10 cellular contexts compared by ENCODE assay signal in genomic region chr3:67048067-67048715, GRCh38. TPM values are rescaled to one million over a fixed set of nuclear protein-coding genes. Genes with fewer than 3 reads are reported as not detected.
DNase-seq lines count a peak whose midpoint lies in the region; ATAC-seq, FAIRE-seq and TF ChIP-seq lines count a peak whose summit lies in the region.
"Had no signal": no experiment of that assay in that cellular context is flagged by ENCODE, and none has a peak within 500 bp of the region (broad histone marks: within the 10 kb centered on the region; RNA-seq: fewer than 3 reads in every experiment).

No MANE protein-coding gene starts in this region.

- H3K9me3 ChIP-seq in GM12878 (replicated peaks; ENCODE audit: control insufficient read depth, insufficient read depth, low read length) (no peaks in the 10 kb centered on the region; the same call in 1 of the 3 replicates), tibial artery (no peaks in the 10 kb centered on the region)

- intact Hi-C loops in GM12878 (cut with micrococcal nuclease; ENCODE audit: unreplicated experiment) (loop anchor here (1.0 to 5.0 kb wide), 2 partner anchors 48 to 64 kb away; no protein-coding TSS in a partner anchor), Right ventricle myocardium inferior (cut with DNase I) (no loop called here), tibial artery (cut with DNase I; ENCODE audit: low total_unique reads) (no loop called here)

- no peak overlapping the region; the same call in 1 of the 2 replicates for H3K9ac ChIP-seq in GM12878 (ENCODE audit: control insufficient read depth, insufficient read depth, low read length)

- H3K4me1 Mint-ChIP-seq in HFFc6 (ENCODE audit: low read depth) = peaks cover 15% of the 10 kb centered on the region; the same call in 1 of the 2 replicates
- H3K4me1 Mint-ChIP-seq: activated naive CD4-positive, alpha-beta T cell treated with anti-CD3 and anti-CD28 coated beads, Interleukin-2, amount 10 ng/mL, durations not matched to agents 7 days and 5 days had no signal

- ATAC-seq in GM18867 (IDR thresholded peaks at IDR 0.05; ENCODE audit: unreplicated experiment) (peak; percentile 95), GM21825 (IDR thresholded peaks at IDR 0.05; ENCODE audit: unreplicated experiment) (peak; percentile 94), HG03520 (IDR thresholded peaks at IDR 0.05; ENCODE audit: unreplicated experiment) (peak; percentile 94), GM12878 (peak; percentile 94), Right ventricle myocardium inferior (no peak)

- H3K27ac ChIP-seq in GM12878 (ENCODE audit: control insufficient read depth, insufficient read depth) (peak overlapping the region; percentile 54), tibial artery (no peak overlapping the region)

- DNase-seq in GM12878 (ENCODE audit: low read depth, low spot score) (peak; percentile 47), Right ventricle myocardium inferior (ENCODE audit: missing footprints) (no peak), tibial artery (no peak), HFFc6 (no peak)
- DNase-seq in activated CD4-positive, alpha-beta T cell treated with anti-CD3 and anti-CD28 coated beads, Interleukin-2, amount 50 U/mL, for 4 hours = no peak
- DNase-seq: activated naive CD4-positive, alpha-beta T cell treated with anti-CD3 and anti-CD28 coated beads, Interleukin-2, amount 10 ng/mL, durations not matched to agents 7 days and 5 days; mesendoderm had no signal

- CTCF ChIA-PET in GM12878 (lab: Yijun Ruan, JAX) = interaction anchor here (0.7 to 4.6 kb wide), 12 partner anchors 11 to 80 kb away, joined by 3 to 47 read pairs (median 5); partner anchors contain the start of gene KBTBD8

- no peaks in the 10 kb centered on the region for H4K20me1 ChIP-seq in GM12878 (ENCODE audit: control insufficient read depth, insufficient read depth)

- POLR2A ChIA-PET in GM12878 (lab: Charles Lee) = interaction anchor here (0.5 to 2.8 kb wide), 8 partner anchors 31 to 619 kb away, joined by 3 to 8 read pairs (median 4); partner anchors contain the start of gene KBTBD8

- SMC1A ChIA-PET in GM12878 (lab: Charles Lee; ENCODE audit: uncharacterized antibody, unreplicated experiment) = interaction anchor here (0.8 to 5.3 kb wide), 19 partner anchors 7 to 637 kb away, joined by 3 to 36 read pairs (median 4); partner anchors contain the start of gene KBTBD8

- in situ Hi-C loops in GM12878 (cut with MboI) = no loop called here

- H3K27me3 Mint-ChIP-seq in HFFc6 (ENCODE audit: insufficient read depth) = peaks cover 2% of the 10 kb centered on the region; the same call in 1 of the 2 replicates
- H3K27me3 Mint-ChIP-seq: activated naive CD4-positive, alpha-beta T cell treated with anti-CD3 and anti-CD28 coated beads, Interleukin-2, amount 10 ng/mL, durations not matched to agents 7 days and 5 days had no signal

- no peak overlapping the region for H3K4me3 ChIP-seq in GM12878
- H3K4me3 ChIP-seq in tibial artery = no peak overlapping the region

- H3K9me3 Mint-ChIP-seq in HFFc6 = no peaks in the 10 kb centered on the region
- H3K9me3 Mint-ChIP-seq: activated naive CD4-positive, alpha-beta T cell treated with anti-CD3 and anti-CD28 coated beads, Interleukin-2, amount 10 ng/mL, durations not matched to agents 7 days and 5 days had no signal

- H3K4me1 ChIP-seq in GM12878 (ENCODE audit: control insufficient read depth, insufficient read depth, low read length) = peaks cover 24% of the 10 kb centered on the region
- peaks cover 0 to 13% (median 6%) of the 10 kb centered on the region in 4 donors for H3K4me1 ChIP-seq in tibial artery

- RAD21 ChIA-PET in GM12878 (lab: Charles Lee; ENCODE audit: unreplicated experiment) = interaction anchor here (1.1 to 5.2 kb wide), 10 partner anchors 24 to 66 kb away, joined by 3 to 47 read pairs (median 5); partner anchors contain the start of gene KBTBD8

- H2AFZ ChIP-seq in GM12878 (ENCODE audit: control insufficient read depth, low read depth, low read length) = peak overlapping the region; percentile 67

- H3K4me3 Mint-ChIP-seq in HFFc6 = no peak overlapping the region
- H3K4me3 Mint-ChIP-seq: activated naive CD4-positive, alpha-beta T cell treated with anti-CD3 and anti-CD28 coated beads, Interleukin-2, amount 10 ng/mL, durations not matched to agents 7 days and 5 days had no signal

- TF ChIP-seq EP300 in GM12878 (IDR thresholded peaks at IDR 0.05; ENCODE audit: borderline replicate concordance in 1 of 2, control insufficient read depth in 1 of 2, low read depth in 2 of 2, low read length in 2 of 2) = peak in 1 of 2 experiments; percentile 78; a peak in 3 of 4 replicates

- 39% methylated on average over 2 of the region's 2 CpGs for WGBS in GM12878 (ENCODE audit: insufficient coverage, insufficient replicate concordance, low lambda C conversion rate, missing lambda C conversion rate)

- H3K27me3 ChIP-seq in GM12878 (replicated peaks in 1 of 2; ENCODE audit: control insufficient read depth in 2 of 2, insufficient read depth in 2 of 2, low read length in 1 of 2) (no peaks in the 10 kb centered on the region), tibial artery (no peaks in the 10 kb centered on the region)

- TF ChIP-seq CTCF in GM12878 (IDR thresholded peaks at IDR 0.05 in 2 of 3, conservative IDR thresholded peaks at IDR 0.05 in 1 of 3; ENCODE audit: control insufficient read depth in 2 of 3, extremely low read depth in 1 of 3, insufficient read depth in 1 of 3, low read depth in 3 of 3, low read length in 3 of 3) = no peak
- TF ChIP-seq CTCF in tibial artery (IDR thresholded peaks at IDR 0.05) = no peak
- no peak for TF ChIP-seq CTCF in HFFc6 (IDR thresholded peaks at IDR 0.05)

- H3K36me3 ChIP-seq in GM12878 (ENCODE audit: control insufficient read depth in 2 of 2, insufficient read depth in 2 of 2, low read length in 1 of 2) (no peaks in the 10 kb centered on the region), tibial artery (no peaks in the 10 kb centered on the region)

- no peak for TF ChIP-seq RAD21 in GM12878 (IDR thresholded peaks at IDR 0.05; ENCODE audit: insufficient read depth, low read depth, low read length)

- no peaks in the 10 kb centered on the region for H3K36me3 Mint-ChIP-seq in HFFc6 (ENCODE audit: low read depth)
- H3K36me3 Mint-ChIP-seq: activated naive CD4-positive, alpha-beta T cell treated with anti-CD3 and anti-CD28 coated beads, Interleukin-2, amount 10 ng/mL, durations not matched to agents 7 days and 5 days had no signal

- BruUV-seq in GM12878 (replicated peaks; lab: Mats Ljungman, UMichigan) = no TSS peak

- peak; percentile 91 for FAIRE-seq in GM12878 (lab: Jason Lieb, UNC)

- H3K4me2 ChIP-seq in GM12878 (ENCODE audit: control insufficient read depth, insufficient read depth) = peak overlapping the region; percentile 69

- no peak overlapping the region for H3K27ac Mint-ChIP-seq in HFFc6
- H3K27ac Mint-ChIP-seq: activated naive CD4-positive, alpha-beta T cell treated with anti-CD3 and anti-CD28 coated beads, Interleukin-2, amount 10 ng/mL, durations not matched to agents 7 days and 5 days had no signal

- H3K79me2 ChIP-seq in GM12878 (ENCODE audit: control insufficient read depth, insufficient read depth, low read length) = no peaks in the 10 kb centered on the region

- no peak for TF ChIP-seq POLR2A in GM12878 (IDR thresholded peaks at IDR 0.05; ENCODE audit: low read depth, low read length)

TF ChIP-seq in GM12878, 131 proteins besides CTCF, POLR2A, EP300 and RAD21 (continues in another document):
- TF ChIP-seq JUNB (IDR thresholded peaks at IDR 0.05) (peak; percentile 42), SPI1 (IDR thresholded peaks at IDR 0.05; ENCODE audit: borderline replicate concordance, insufficient read depth, low read depth, low read length) (peak; percentile 94), POLR2AphosphoS2 (IDR thresholded peaks at IDR 0.05; ENCODE audit: low read depth, low read length) (no peak), ZNF24 (IDR thresholded peaks at IDR 0.05) (0 out of 2 replicates have a peak, but pooled peaks have one; percentile 17), ZNF217 (IDR thresholded peaks at IDR 0.05) (peak; percentile 89; the same call in 1 of the 2 replicates), SUZ12 (IDR thresholded peaks at IDR 0.05; ENCODE audit: unreplicated experiment) (no peak), GABPA (IDR thresholded peaks at IDR 0.05; ENCODE audit: low read depth) (no peak), BHLHE40 (IDR thresholded peaks at IDR 0.05; ENCODE audit: borderline replicate concordance in 1 of 2, low read depth in 2 of 2, low read length in 1 of 2) (peak; percentile 21 to 38; a peak in 1 of 4 replicates), ATF7 (IDR thresholded peaks at IDR 0.05; ENCODE audit: low read depth) (peak; percentile 61; the same call in 1 of the 2 replicates), FOXM1 (IDR thresholded peaks at IDR 0.05; ENCODE audit: low read depth, low read length) (peak; percentile 29; the same call in 1 of the 2 replicates), DPF2 (IDR thresholded peaks at IDR 0.05) (peak; percentile 92; the same call in 1 of the 2 replicates), CBX3 (IDR thresholded peaks at IDR 0.05; ENCODE audit: borderline replicate concordance, low read depth) (no peak), MTA2 (IDR thresholded peaks at IDR 0.05; ENCODE audit: low read depth) (peak; percentile 99), BACH1 (IDR thresholded peaks at IDR 0.05; ENCODE audit: borderline replicate concordance) (peak; percentile 80; the same call in 1 of the 2 replicates)

RNA-seq across cellular contexts. Expression of gene KBTBD8, which starts 50.1 kb away (rescaled TPM):
- total RNA-seq in GM12878 (2013; cell fraction: nucleolus; rRNA removed) = 9.7 and 10.0 TPM in 2 replicates
- total RNA-seq in GM12878 (2014; rRNA removed) = 33.2 and 38.5 TPM in 2 replicates
- 35.7 and 35.8 TPM in 2 replicates for total RNA-seq in GM12878 (2014; rRNA removed; fragmentation: Illumina TruSeq; extraction: Trizol)
- 27.6 and 28.8 TPM in 2 replicates for total RNA-seq in GM12878 (2021)
- polyA plus RNA-seq in GM12878 (2011; ENCODE audit: low read depth) = 16.2 TPM
- polyA plus RNA-seq in GM12878 (2011; rRNA removed) = 44.4 and 54.1 TPM in 2 replicates
- 13.8 and 16.4 TPM in 2 replicates for polyA plus RNA-seq in GM12878 (2011; cell fraction: cytosol; rRNA removed)
- polyA plus RNA-seq in GM12878 (2011; cell fraction: nucleus; rRNA removed) = 11.6 and 14.3 TPM in 2 replicates
- 10.7 and 19.6 TPM in 2 replicates for polyA plus RNA-seq in GM12878 (2012)
- 24.4 and 34.5 TPM in 2 replicates for polyA plus RNA-seq in GM12878 (2014; fragmentation: Illumina TruSeq; extraction: Trizol)
- 1 to 10 TPM; 8.5 to 9.2 TPM for polyA plus RNA-seq in GM12878 (2014; fragmentation: Nextera tagmentation; extraction: Ambion mirVana)
- polyA plus RNA-seq in GM12878 (2014; rRNA removed) = 13.6 and 14.3 TPM in 2 replicates
- 10 to 100 TPM; 11.9 to 13.5 TPM for polyA plus RNA-seq in GM12878 (2016; fragmentation: Nextera tagmentation; extraction: Ambion mirVana)
- 40.0 and 87.9 TPM in 2 replicates for polyA minus RNA-seq in GM12878 (2011; rRNA and poly(A)+ RNA removed)
- polyA minus RNA-seq in GM12878 (2011; cell fraction: cytosol; rRNA and poly(A)+ RNA removed) = 26.6 and 32.5 TPM in 2 replicates
- 17.2 and 22.4 TPM in 2 replicates for polyA minus RNA-seq in GM12878 (2011; cell fraction: nucleus; rRNA and poly(A)+ RNA removed)
- total RNA-seq in Right ventricle myocardium inferior = 4.1 TPM
- total RNA-seq in HFFc6 (2021; fragmentation: NEBNext Ultra II Directional; extraction: Animal tissue kit (Norgen Biotek cat#: 25700)) = 1 to 10 TPM; 1.3 to 2.4 (median 1.7) TPM
